In genomic region chr19:27716922-27717321, GRCh38 we compare ENCODE assay signal across 32 cellular contexts.
"Had no signal": no experiment of that assay in that cellular context is flagged by ENCODE, and none has a peak within 500 bp of the region (broad histone marks: within the 10 kb centered on the region; RNA-seq: fewer than 3 reads in every experiment).

No MANE protein-coding gene starts in this region.

- ATAC-seq: activated CD8-positive, alpha-beta T cell treated with anti-CD3 and anti-CD28 coated beads for 36 hours; activated naive CD4-positive, alpha-beta T cell treated with anti-CD3 and anti-CD28 coated beads, Interleukin-2, amount 50 U/mL, for 72 hours; activated T-cell treated with anti-CD3 and anti-CD28 coated beads, Interleukin-2, amount 50 U/mL, for 4 hours; activated T-cell treated with anti-CD3 and anti-CD28 coated beads, Interleukin-2, amount 50 U/mL, for 72 hours; activated T-helper 17 cell treated with anti-CD3 and anti-CD28 coated beads, Interleukin-2, amount 50 U/mL, for 72 hours; body of pancreas had no signal

- H3K4me3 ChIP-seq: adrenal gland, body of pancreas, breast epithelium had no signal

- DNase-seq: activated B cell treated with CpG ODN at 0.5 μM for 24 hours; activated CD4-positive, alpha-beta memory T cell treated with anti-CD3 and anti-CD28 coated beads for 36 hours; activated CD4-positive, alpha-beta T cell treated with anti-CD3 and anti-CD28 coated beads for 4 hours; activated CD4-positive, alpha-beta T cell treated with anti-CD3 and anti-CD28 coated beads, Interleukin-2, amount 10 ng/mL, durations not matched to agents 24 days and 14 days; activated CD4-positive, alpha-beta T cell treated with anti-CD3 and anti-CD28 coated beads, Interleukin-2, amount 50 U/mL, for 1 hour; activated CD4-positive, alpha-beta T cell treated with anti-CD3 and anti-CD28 coated beads, Interleukin-2, amount 50 U/mL, for 4 hours; activated CD4-positive, CD25-positive, alpha-beta regulatory T cell treated with anti-CD3 and anti-CD28 coated beads, Interleukin-2, amount 50 U/mL, for 72 hours; activated CD8-positive, alpha-beta memory T cell treated with anti-CD3 and anti-CD28 coated beads, Interleukin-2, amount 50 U/mL, for 4 hours; activated CD8-positive, alpha-beta T cell treated with anti-CD3 and anti-CD28 coated beads for 36 hours; activated effector memory CD4-positive, alpha-beta T cell treated with anti-CD3 and anti-CD28 coated beads, Interleukin-2, amount 50 U/mL, for 16 hours; activated gamma-delta T cell treated with Interleukin-2 at 50 U/mL for 16 hours; activated naive CD4-positive, alpha-beta T cell; activated naive CD4-positive, alpha-beta T cell treated with anti-CD3 and anti-CD28 coated beads for 36 hours; activated naive CD4-positive, alpha-beta T cell treated with anti-CD3 and anti-CD28 coated beads, Interleukin-2, amount 50 U/mL, for 16 hours; activated naive CD8-positive, alpha-beta T cell treated with anti-CD3 and anti-CD28 coated beads for 36 hours; activated T-cell treated with anti-CD3 and anti-CD28 coated beads for 4 hours; activated T-cell treated with anti-CD3 and anti-CD28 coated beads, Interleukin-2, amount 50 U/mL, for 1 hour; activated T-cell treated with anti-CD3 and anti-CD28 coated beads, Interleukin-2, amount 50 U/mL, for 4 hours; activated T-cell treated with anti-CD3 and anti-CD28 coated beads, Interleukin-2, amount 50 U/mL, for 72 hours; adrenal gland; amniotic stem cell; aorta; body of pancreas; brain microvascular endothelial cell; caudate nucleus; T-helper 1 cell; T-helper 2 cell; T-helper 9 cell had no signal

- H3K27me3 ChIP-seq: adrenal gland, body of pancreas, brain microvascular endothelial cell, breast epithelium had no signal

- H3K4me1 ChIP-seq: adrenal gland, body of pancreas, breast epithelium had no signal

- H3K27ac ChIP-seq: adrenal gland, body of pancreas, brain microvascular endothelial cell, breast epithelium, VCaP had no signal

- H3K36me3 ChIP-seq: adrenal gland, brain microvascular endothelial cell, breast epithelium had no signal
